In the genomic region with DNA sequence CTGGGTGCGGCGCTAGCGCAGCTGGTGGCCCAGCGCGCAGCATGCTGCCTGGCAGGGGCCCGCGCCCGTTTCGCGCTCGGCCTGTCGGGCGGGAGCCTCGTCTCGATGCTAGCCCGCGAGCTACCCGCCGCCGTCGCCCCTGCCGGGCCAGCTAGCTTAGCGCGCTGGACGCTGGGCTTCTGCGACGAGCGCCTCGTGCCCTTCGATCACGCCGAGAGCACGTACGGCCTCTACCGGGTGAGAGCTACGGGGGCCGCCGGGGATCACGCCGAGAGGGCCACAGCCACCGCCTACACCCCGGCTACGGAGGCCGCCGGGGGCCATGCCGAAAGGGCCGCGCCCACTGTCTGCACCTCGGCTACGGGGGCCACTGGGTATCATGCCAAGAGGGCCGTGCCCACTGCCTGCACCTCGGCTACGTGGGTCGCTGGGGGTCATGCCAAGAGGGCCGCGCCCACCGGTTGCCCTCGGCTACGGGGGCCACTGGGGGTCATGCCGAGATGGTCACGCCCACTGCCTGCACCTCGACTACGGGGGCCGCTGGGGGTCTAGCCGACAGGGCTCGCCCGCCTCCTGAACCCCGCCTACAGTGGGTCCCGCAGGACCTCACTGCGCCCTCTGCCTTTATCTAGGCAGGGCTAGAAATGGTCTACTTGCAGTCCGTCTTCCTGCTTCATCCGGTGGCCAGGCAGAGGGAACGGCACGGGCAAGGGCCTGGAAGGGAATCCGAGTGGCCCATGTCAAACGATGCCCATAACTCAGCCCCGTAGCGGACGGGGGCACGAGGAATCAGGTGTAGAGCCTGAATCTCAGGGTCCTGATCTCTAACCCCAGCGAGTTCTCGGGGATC, we compare ENCODE assay signal across 8 cellular contexts. TPM values are rescaled to one million over a fixed set of nuclear protein-coding genes. Genes with fewer than 3 reads are reported as not detected.
DNase-seq lines count a peak whose midpoint lies in the region; ATAC-seq and TF ChIP-seq lines count a peak whose summit lies in the region.

No MANE protein-coding gene starts in this region.

- H3K4me3 ChIP-seq in AG04449 (ENCODE audit: low read depth, low read length): peak overlapping the region; percentile 85
- peak overlapping the region; percentile 88 to 93 for H3K4me3 ChIP-seq in left lung

- POLR2A ChIA-PET in AG04449 (lab: Yijun Ruan, JAX): interaction anchor here (0.7 to 2.6 kb wide), 4 partner anchors 10 to 41 kb away, joined by 3 to 7 read pairs (median 4); no protein-coding TSS in a partner anchor
- POLR2A ChIA-PET in activated CD4-positive, alpha-beta T cell treated with anti-CD3 and anti-CD28 coated beads for 36 hours (lab: Charles Lee): no interaction called here

- peak; percentile 50 for ATAC-seq in GM18520 (IDR thresholded peaks at IDR 0.05; ENCODE audit: unreplicated experiment)
- ATAC-seq in HG03060 (IDR thresholded peaks at IDR 0.05; ENCODE audit: low read depth, unreplicated experiment): peak; percentile 36
- ATAC-seq in activated CD4-positive, alpha-beta T cell treated with anti-CD3 and anti-CD28 coated beads for 36 hours: peak; percentile 52
- peak; percentile 86 for ATAC-seq in left lung

- DNase-seq in AG04449 (ENCODE audit: low read depth, low spot score) (no peak), NCI-H2227 treated with DMSO at 0.1 percent for 48 hours (lab: John Stamatoyannopoulos, UW) (peak; percentile 50), left lung (peak; percentile 91 to 95)
- peak; percentile 92 for DNase-seq in activated CD4-positive, alpha-beta T cell treated with anti-CD3 and anti-CD28 coated beads for 36 hours
- peak; percentile 76 for DNase-seq in stimulated activated CD4-positive, alpha-beta T cell treated with anti-CD3 and anti-CD28 coated beads, Interleukin-2, amount 100 ng/mL, for 4 hours (ENCODE audit: low read depth)

- H3K27ac Mint-ChIP-seq in activated CD4-positive, alpha-beta T cell treated with anti-CD3 and anti-CD28 coated beads for 36 hours: peak overlapping the region; percentile 88

- peak overlapping the region; percentile 95 for H3K4me3 Mint-ChIP-seq in activated CD4-positive, alpha-beta T cell treated with anti-CD3 and anti-CD28 coated beads for 36 hours

- H3K27ac ChIP-seq in cingulate gyrus (ENCODE audit: low read depth, low read length) (peak overlapping the region; percentile 98), left lung (peak overlapping the region; percentile 98 to 99)

- H3K4me1 Mint-ChIP-seq in activated CD4-positive, alpha-beta T cell treated with anti-CD3 and anti-CD28 coated beads for 36 hours: peaks cover 39% of the 10 kb centered on the region

- intact Hi-C loops in activated CD4-positive, alpha-beta T cell treated with anti-CD3 and anti-CD28 coated beads for 36 hours (cut with DNase I, micrococcal nuclease): loop anchor here (1.0 to 5.0 kb wide), 15 partner anchors 16 to 640 kb away; a partner anchor contains a TSS
- intact Hi-C loops in left lung (cut with DNase I): no loop called here

- H3K27me3 Mint-ChIP-seq in activated CD4-positive, alpha-beta T cell treated with anti-CD3 and anti-CD28 coated beads for 36 hours: no peaks in the 10 kb centered on the region

- no peaks in the 10 kb centered on the region for H3K27me3 ChIP-seq in left lung

- CTCF ChIA-PET in AG04449 (lab: Yijun Ruan, JAX): interaction anchor here (0.6 to 2.2 kb wide), 8 partner anchors 13 to 345 kb away, joined by 3 to 17 read pairs (median 4); no protein-coding TSS in a partner anchor
- CTCF ChIA-PET in activated CD4-positive, alpha-beta T cell treated with anti-CD3 and anti-CD28 coated beads for 36 hours (lab: Charles Lee): interaction anchor here (1.0 to 2.4 kb wide), 4 partner anchors 16 to 89 kb away, joined by 3 to 13 read pairs (median 4); no protein-coding TSS in a partner anchor

- H3K36me3 Mint-ChIP-seq in activated CD4-positive, alpha-beta T cell treated with anti-CD3 and anti-CD28 coated beads for 36 hours (ENCODE audit: low read depth): peaks cover 26% of the 10 kb centered on the region

- TF ChIP-seq CTCF in AG04449 (IDR thresholded peaks at IDR 0.05; ENCODE audit: insufficient read depth, low read length, missing control alignments) (no peak), left lung (IDR thresholded peaks at IDR 0.05) (no peak)

- peaks cover 0 to 20% of the 10 kb centered on the region in 2 donors for H3K36me3 ChIP-seq in left lung

- H3K4me1 ChIP-seq in left lung: peaks cover 11 to 57% of the 10 kb centered on the region in 2 donors

- no peaks in the 10 kb centered on the region for H3K9me3 Mint-ChIP-seq in activated CD4-positive, alpha-beta T cell treated with anti-CD3 and anti-CD28 coated beads for 36 hours (ENCODE audit: low read depth)

- H3K9me3 ChIP-seq in left lung: peaks cover 0 to 1% of the 10 kb centered on the region in 2 donors

RNA-seq across cellular contexts. Expression of a gene that starts 0.5 kb away (rescaled TPM):
- total RNA-seq in activated CD4-positive, alpha-beta T cell treated with anti-CD3 and anti-CD28 coated beads for 36 hours: 10 to 100 TPM; 53.1 to 55.5 TPM
- total RNA-seq in left lung: 10 to 100 TPM; 78.2 to 85.4 TPM

RNA-seq across cellular contexts. Expression of a gene that starts 41.6 kb away (rescaled TPM):
- total RNA-seq in activated CD4-positive, alpha-beta T cell treated with anti-CD3 and anti-CD28 coated beads for 36 hours: 1 to 10 TPM; 2.2 to 2.7 TPM
- 10 to 100 TPM; 16.9 to 21.9 TPM for total RNA-seq in left lung

RNA-seq across cellular contexts. Expression of a gene that starts 43.5 kb away (rescaled TPM):
- 10 to 100 TPM; 51.2 to 64.3 TPM for total RNA-seq in activated CD4-positive, alpha-beta T cell treated with anti-CD3 and anti-CD28 coated beads for 36 hours
- total RNA-seq in left lung: 100 to 1,000 TPM; 107 to 170 TPM

RNA-seq across cellular contexts. Expression of a gene that starts 51.2 kb away (rescaled TPM):
- not detected for total RNA-seq in activated CD4-positive, alpha-beta T cell treated with anti-CD3 and anti-CD28 coated beads for 36 hours
- not detected for total RNA-seq in left lung

Comparison
In these comparisons a context has a peak if more than half of its experiments do, and no peak if none do; other contexts are left out.
1. ATAC-seq: peak in every context shown above with its lines; median percentile 86 in left lung; 52 in activated CD4-positive, alpha-beta T cell treated with anti-CD3 and anti-CD28 coated beads for 36 hours; 50 in GM18520; 36 in HG03060.
2. RNA of a gene that starts 41.6 kb away (total RNA-seq): 16.9 to 21.9 TPM in left lung; 2.2 to 2.7 TPM in activated CD4-positive, alpha-beta T cell treated with anti-CD3 and anti-CD28 coated beads for 36 hours; every median in the first group is over 4 times any median in the second.
3. intact Hi-C loops: an anchor here in activated CD4-positive, alpha-beta T cell treated with anti-CD3 and anti-CD28 coated beads for 36 hours (1.0 to 5.0 kb wide); none called in left lung.